ENCODE assay signal across 1 cellular context in the genomic region with DNA sequence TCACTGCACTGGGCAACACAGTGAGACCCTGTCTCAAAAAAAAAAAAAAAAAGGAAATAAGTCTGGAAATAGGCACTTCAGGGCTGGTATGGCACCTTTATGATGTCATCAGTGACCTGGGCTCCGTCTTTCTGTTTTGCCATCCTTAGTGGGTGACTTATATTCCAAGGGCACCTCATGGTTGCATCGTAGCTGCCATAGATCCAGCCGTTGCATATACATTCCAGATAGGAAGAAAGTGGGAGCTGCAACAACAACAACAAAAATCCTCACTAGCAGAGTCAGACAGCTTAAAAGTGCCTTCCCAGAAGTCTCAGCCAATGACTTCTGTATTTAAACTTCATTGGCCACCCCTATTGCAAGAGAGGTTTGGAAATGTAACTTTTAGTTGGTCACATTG.
A peak's percentile ranks its signal among the peaks of the same experiment; 100 is the strongest.
TF ChIP-seq lines count a peak whose summit lies in the region.

No MANE protein-coding gene starts in this region.

TF ChIP-seq in GM12878, 131 proteins besides CTCF, POLR2A, EP300 and RAD21:
- TF ChIP-seq NR2C2 (IDR thresholded peaks at IDR 0.05; ENCODE audit: borderline replicate concordance, control insufficient read depth, insufficient read length, low read depth): no peak
- TF ChIP-seq SMARCA5 (IDR thresholded peaks at IDR 0.05): peak; percentile 28; the same call in 1 of the 2 replicates
